Comparison of ENCODE assay signal across 10 cellular contexts in the genomic region with DNA sequence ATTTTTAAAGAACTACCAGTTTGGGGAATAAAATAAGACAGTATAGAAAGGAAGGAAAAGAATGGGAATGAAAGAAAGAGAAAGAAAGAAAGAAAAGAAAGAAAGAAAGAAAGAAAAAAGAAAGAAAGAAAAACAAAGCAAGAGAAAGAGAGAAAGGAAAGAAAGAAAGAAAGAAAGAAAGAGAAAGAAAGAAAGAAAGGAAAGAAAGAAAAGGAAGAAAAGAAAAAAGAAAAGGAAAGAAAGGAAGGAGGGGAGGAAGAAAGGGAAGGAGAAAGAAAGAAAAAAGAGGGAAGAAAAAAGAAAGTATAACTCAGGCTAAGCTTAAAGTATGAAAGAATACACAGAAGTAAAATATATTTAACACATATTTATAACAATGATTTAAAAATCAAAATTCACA. TPM values are rescaled to one million over a fixed set of nuclear protein-coding genes. Genes with fewer than 3 reads are reported as not detected.
"Had no signal": no experiment of that assay in that cellular context is flagged by ENCODE, and none has a peak within 500 bp of the region (broad histone marks: within the 10 kb centered on the region; RNA-seq: fewer than 3 reads in every experiment).

No MANE protein-coding gene starts in this region.

- H3K36me3 ChIP-seq: HAP-1 had no signal

- H3K9me3 ChIP-seq: HAP-1 had no signal

- DNase-seq: GM23248, GOT3, H7, IMR-90 had no signal

- H3K27ac ChIP-seq: GM23248 had no signal

- FAIRE-seq: HTR-8/SVneo, K562 had no signal

- ATAC-seq: HCT116, K562 had no signal

- H3K4me1 ChIP-seq: HAP-1 had no signal

- H3K4me3 ChIP-seq: GM23248, HAP-1, K562 had no signal

RNA-seq across cellular contexts. Expression of a gene that starts 51.0 kb away (rescaled TPM):
- total RNA-seq: GM23248, H4, HT-29, IMR-90, K562 had no signal
- polyA plus RNA-seq: GM23248, IMR-90, K562 had no signal
